Comparison of ENCODE assay signal across 9 cellular contexts in the genomic region with DNA sequence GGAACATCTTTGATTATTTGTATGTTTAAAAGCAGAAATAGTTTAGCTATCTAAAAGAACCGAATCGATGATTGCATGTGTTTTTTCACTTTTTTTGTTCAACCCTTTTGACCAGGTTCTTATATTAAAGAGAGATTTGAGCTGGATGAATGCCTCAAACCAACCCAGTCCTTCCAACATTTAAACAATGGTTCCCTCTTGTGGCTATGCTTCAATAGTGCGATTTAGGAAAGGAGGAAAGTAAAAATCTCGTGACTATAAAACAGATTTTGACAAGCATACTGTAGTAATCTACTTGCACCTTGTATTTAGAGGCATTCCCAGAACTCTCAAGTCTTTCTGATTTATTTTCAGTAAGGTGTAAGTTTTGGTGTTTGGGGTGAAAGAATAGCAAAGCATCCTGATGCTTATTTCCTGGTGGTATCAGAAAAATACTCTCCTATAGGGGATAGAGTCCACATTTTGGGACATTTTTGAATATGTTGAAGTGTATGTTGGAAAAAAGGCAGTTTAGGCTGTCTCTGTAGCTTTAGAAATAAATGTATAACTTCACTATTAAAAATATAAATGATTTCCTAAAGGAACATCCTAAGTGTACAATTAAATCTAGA.
DNase-seq lines count a peak whose midpoint lies in the region; ATAC-seq and TF ChIP-seq lines count a peak whose summit lies in the region.
"Had no signal": no experiment of that assay in that cellular context is flagged by ENCODE, and none has a peak within 500 bp of the region (broad histone marks: within the 10 kb centered on the region; RNA-seq: fewer than 3 reads in every experiment).

No MANE protein-coding gene starts in this region.

- ATAC-seq in HG02678 (IDR thresholded peaks at IDR 0.05; ENCODE audit: unreplicated experiment) (no peak), HG03095 (IDR thresholded peaks at IDR 0.05; ENCODE audit: unreplicated experiment) (no peak)

- no peak overlapping the region for H3K4me3 ChIP-seq in LNCaP clone FGC (ENCODE audit: low read depth, low read length)
- H3K4me3 ChIP-seq in epithelial cell of esophagus (ENCODE audit: low read length) = no peak overlapping the region

- no peak for DNase-seq in GM10266 (ENCODE audit: extremely low spot score)
- peak; percentile 23 for DNase-seq in LNCaP clone FGC (ENCODE audit: low read depth)
- DNase-seq in RPMI8226 = peak; percentile 48
- DNase-seq in epithelial cell of esophagus (ENCODE audit: low read depth) = peak; percentile 36
- peak; percentile 42 for DNase-seq in putamen (ENCODE audit: low spot score)
- DNase-seq in activated CD4-positive, alpha-beta T cell treated with anti-CD3 and anti-CD28 coated beads, Interleukin-2, amount 50 U/mL, for 48 hours = no peak
- DNase-seq: stimulated activated naive B cell treated with anti-CD40 and anti-IgM and Interleukin-4, amounts not matched to agents 10 μg/mL and 1 μg/mL and 100 μg/mL, for 72 hours had no signal

- peak; percentile 32 for TF ChIP-seq CTCF in GM10266 (IDR thresholded peaks at IDR 0.05; ENCODE audit: control insufficient read depth, insufficient read depth, low read depth, missing control alignments)
- peak; percentile 83 for TF ChIP-seq CTCF in LNCaP clone FGC (IDR thresholded peaks at IDR 0.05; ENCODE audit: control insufficient read depth, extremely low read depth, insufficient read depth)
- TF ChIP-seq CTCF in epithelial cell of esophagus (IDR thresholded peaks at IDR 0.05; ENCODE audit: insufficient read depth, low read depth, low read length, missing control alignments) = peak; percentile 59

Comparison
In these comparisons a context has a peak if more than half of its experiments do, and no peak if none do; other contexts are left out.
1. DNase-seq: peak in LNCaP clone FGC (single experiment), RPMI8226 (single experiment), epithelial cell of esophagus (single experiment) and putamen (single experiment); none in GM10266 (single experiment) and activated CD4-positive, alpha-beta T cell treated with anti-CD3 and anti-CD28 coated beads, Interleukin-2, amount 50 U/mL, for 48 hours (0 of 2).
2. CTCF ChIP-seq: peak in every context shown above with its lines; median percentile 83 in LNCaP clone FGC; 59 in epithelial cell of esophagus; 32 in GM10266.